15 cellular contexts compared by ENCODE assay signal in genomic region chr4:169208090-169208455, GRCh38.
DNase-seq lines count a peak whose midpoint lies in the region; ATAC-seq and TF ChIP-seq lines count a peak whose summit lies in the region.
"Had no signal": no experiment of that assay in that cellular context is flagged by ENCODE, and none has a peak within 500 bp of the region (broad histone marks: within the 10 kb centered on the region; RNA-seq: fewer than 3 reads in every experiment).

No MANE protein-coding gene starts in this region.

- H3K4me1 Mint-ChIP-seq in GM23338 (peaks cover 21% of the 10 kb centered on the region), nephron (peaks cover 36% of the 10 kb centered on the region)
- peaks cover 27% of the 10 kb centered on the region for H3K4me1 Mint-ChIP-seq in stimulated activated memory B cell treated with anti-CD40 and anti-IgM and Interleukin-4, amounts not matched to agents 10 μg/mL and 1 μg/mL and 100 μg/mL, for 72 hours

- H3K27ac Mint-ChIP-seq in GM23338 (no peak overlapping the region), nephron (peak overlapping the region in 2 of 3 experiments; percentile 11 to 16)
- H3K27ac Mint-ChIP-seq in stimulated activated memory B cell treated with anti-CD40 and anti-IgM and Interleukin-4, amounts not matched to agents 10 μg/mL and 1 μg/mL and 100 μg/mL, for 72 hours: peak overlapping the region; percentile 75

- no peaks in the 10 kb centered on the region for H4K20me1 ChIP-seq in GM23338 (replicated peaks; ENCODE audit: insufficient read depth)

- H3K4me3 Mint-ChIP-seq in GM23338 (no peak overlapping the region), nephron (no peak overlapping the region)
- H3K4me3 Mint-ChIP-seq in stimulated activated memory B cell treated with anti-CD40 and anti-IgM and Interleukin-4, amounts not matched to agents 10 μg/mL and 1 μg/mL and 100 μg/mL, for 72 hours: no peak overlapping the region

- H3K27ac ChIP-seq in GM23338 (ENCODE audit: low read depth): no peak overlapping the region

- H3K4me3 ChIP-seq in GM23338 (no peak overlapping the region), choroid plexus epithelial cell (ENCODE audit: low read depth, low read length) (no peak overlapping the region)

- H3K36me3 ChIP-seq in GM23338 (ENCODE audit: insufficient read depth): no peaks in the 10 kb centered on the region

- peaks cover 53% of the 10 kb centered on the region for H3K79me2 ChIP-seq in GM23338 (replicated peaks; ENCODE audit: insufficient read depth)

- H3K27me3 ChIP-seq in GM23338 (ENCODE audit: insufficient read depth): no peaks in the 10 kb centered on the region

- no peak overlapping the region for H2AFZ ChIP-seq in GM23338

- no peak for TF ChIP-seq CTCF in GM23338 (conservative IDR thresholded peaks at IDR 0.05; ENCODE audit: low read depth in 2 of 2)
- no peak for TF ChIP-seq CTCF in choroid plexus epithelial cell (conservative IDR thresholded peaks at IDR 0.05; ENCODE audit: low read depth, low read length)
- no peak for TF ChIP-seq CTCF in nephron (IDR thresholded peaks at IDR 0.05; ENCODE audit: unreplicated experiment in 3 of 3)

- no peaks in the 10 kb centered on the region for H3K27me3 Mint-ChIP-seq in GM23338 (ENCODE audit: insufficient read depth, low read depth, poor library complexity)
- no peaks in the 10 kb centered on the region for H3K27me3 Mint-ChIP-seq in nephron (ENCODE audit: low read depth)
- H3K27me3 Mint-ChIP-seq in stimulated activated memory B cell treated with anti-CD40 and anti-IgM and Interleukin-4, amounts not matched to agents 10 μg/mL and 1 μg/mL and 100 μg/mL, for 72 hours: no peaks in the 10 kb centered on the region

- 0 out of 2 replicates have a peak overlapping the region, but pooled peaks have one; percentile 35 for H3K4me2 ChIP-seq in GM23338

- no peaks in the 10 kb centered on the region for H3K9me3 Mint-ChIP-seq in GM23338
- no peaks in the 10 kb centered on the region for H3K9me3 Mint-ChIP-seq in nephron
- peaks cover 3% of the 10 kb centered on the region for H3K9me3 Mint-ChIP-seq in stimulated activated memory B cell treated with anti-CD40 and anti-IgM and Interleukin-4, amounts not matched to agents 10 μg/mL and 1 μg/mL and 100 μg/mL, for 72 hours

- peak; percentile 40 for DNase-seq in GM23338 (ENCODE audit: low spot score)
- DNase-seq in choroid plexus epithelial cell (ENCODE audit: low read depth): peak; percentile 39
- no peak for DNase-seq in NCI-H1694 (lab: John Stamatoyannopoulos, UW)
- DNase-seq in ecto neural progenitor cell (ENCODE audit: low spot score): no peak
- no peak for DNase-seq in dedifferentiated amniotic fluid mesenchymal stem cell (ENCODE audit: extremely low spot score)
- DNase-seq: ACHN, AML-193, COR-L47, DMS153, NCI-H1105, NCI-H1694 treated with DMSO at 0.1 percent for 48 hours, NCI-H524 treated with DMSO at 0.1 percent for 48 hours had no signal

- H3K9me2 ChIP-seq in GM23338 (ENCODE audit: insufficient read depth): no peaks in the 10 kb centered on the region

- H3K4me1 ChIP-seq in GM23338 (ENCODE audit: insufficient read depth): peaks cover 20% of the 10 kb centered on the region

- peak; percentile 41; the same call in 2 of the 3 replicates for ATAC-seq in GM23338
- ATAC-seq in stimulated activated memory B cell treated with anti-CD40 and anti-IgM and Interleukin-4, amounts not matched to agents 10 μg/mL and 1 μg/mL and 100 μg/mL, for 72 hours: no peak
- ATAC-seq: Right ventricle myocardium inferior had no signal

- H3K36me3 Mint-ChIP-seq in GM23338 (ENCODE audit: low read depth) (peaks cover 4% of the 10 kb centered on the region; the same call in 2 of the 3 replicates), nephron (ENCODE audit: low read depth) (peaks cover 13% of the 10 kb centered on the region)
- H3K36me3 Mint-ChIP-seq in stimulated activated memory B cell treated with anti-CD40 and anti-IgM and Interleukin-4, amounts not matched to agents 10 μg/mL and 1 μg/mL and 100 μg/mL, for 72 hours: peaks cover 9% of the 10 kb centered on the region

- no peaks in the 10 kb centered on the region for H3F3A ChIP-seq in GM23338 (replicated peaks; ENCODE audit: low read depth)

TF ChIP-seq in GM23338, 12 proteins besides CTCF, POLR2A, EP300 and RAD21 (continues in another document):
- TF ChIP-seq POLR2AphosphoS5 (IDR thresholded peaks at IDR 0.05; ENCODE audit: low read depth) (no peak), CREB1 (CRISPR knock-in tag; IDR thresholded peaks at IDR 0.05; ENCODE audit: low read depth) (no peak), NANOG (IDR thresholded peaks at IDR 0.05; ENCODE audit: borderline replicate concordance) (no peak), ZNF462 (CRISPR knock-in tag; IDR thresholded peaks at IDR 0.05) (no peak), JUNB (IDR thresholded peaks at IDR 0.05; ENCODE audit: unreplicated experiment) (no peak), ZNF114 (CRISPR knock-in tag; IDR thresholded peaks at IDR 0.05) (no peak)

Comparison
In these comparisons a context has a peak if more than half of its experiments do, and no peak if none do; other contexts are left out.
1. DNase-seq: peak in GM23338 (single experiment) and choroid plexus epithelial cell (single experiment); none in NCI-H1694 (single experiment), ecto neural progenitor cell (single experiment) and dedifferentiated amniotic fluid mesenchymal stem cell (single experiment).